Comparison of ENCODE assay signal across 1 cellular context in the genomic region with DNA sequence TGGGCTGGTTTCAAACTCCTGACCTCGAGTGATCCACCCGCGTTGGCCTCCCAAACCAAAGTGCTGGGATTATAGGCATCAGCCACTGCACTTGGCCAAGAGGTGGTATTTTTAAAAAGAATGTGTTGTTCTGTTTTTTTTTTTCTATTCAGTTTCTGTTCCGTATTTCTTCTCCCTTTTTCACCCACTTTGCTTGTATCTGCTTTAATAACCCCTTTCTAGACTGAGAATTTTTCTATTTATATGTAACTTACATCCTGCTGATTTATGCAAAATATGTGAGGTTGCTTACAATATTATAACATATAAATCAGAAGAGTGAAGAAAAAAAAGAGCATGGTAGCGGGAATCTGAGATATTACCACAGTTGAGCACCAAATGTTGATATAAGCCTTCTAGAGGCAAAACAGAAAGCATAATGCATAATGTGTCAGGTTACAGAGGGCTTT.
TF ChIP-seq lines count a peak whose summit lies in the region.

No MANE protein-coding gene starts in this region.

TF ChIP-seq in GM12878, 131 proteins besides CTCF, POLR2A, EP300 and RAD21 (continued from another document and continues in another):
- no peak for TF ChIP-seq CUX1 (IDR thresholded peaks at IDR 0.05; ENCODE audit: insufficient replicate concordance, low read depth, low read length)
- no peak for TF ChIP-seq ZNF622 (IDR thresholded peaks at IDR 0.05)
- TF ChIP-seq RFX5 (IDR thresholded peaks at IDR 0.05; ENCODE audit: low read depth, low read length): no peak
- TF ChIP-seq, protein P1, sequence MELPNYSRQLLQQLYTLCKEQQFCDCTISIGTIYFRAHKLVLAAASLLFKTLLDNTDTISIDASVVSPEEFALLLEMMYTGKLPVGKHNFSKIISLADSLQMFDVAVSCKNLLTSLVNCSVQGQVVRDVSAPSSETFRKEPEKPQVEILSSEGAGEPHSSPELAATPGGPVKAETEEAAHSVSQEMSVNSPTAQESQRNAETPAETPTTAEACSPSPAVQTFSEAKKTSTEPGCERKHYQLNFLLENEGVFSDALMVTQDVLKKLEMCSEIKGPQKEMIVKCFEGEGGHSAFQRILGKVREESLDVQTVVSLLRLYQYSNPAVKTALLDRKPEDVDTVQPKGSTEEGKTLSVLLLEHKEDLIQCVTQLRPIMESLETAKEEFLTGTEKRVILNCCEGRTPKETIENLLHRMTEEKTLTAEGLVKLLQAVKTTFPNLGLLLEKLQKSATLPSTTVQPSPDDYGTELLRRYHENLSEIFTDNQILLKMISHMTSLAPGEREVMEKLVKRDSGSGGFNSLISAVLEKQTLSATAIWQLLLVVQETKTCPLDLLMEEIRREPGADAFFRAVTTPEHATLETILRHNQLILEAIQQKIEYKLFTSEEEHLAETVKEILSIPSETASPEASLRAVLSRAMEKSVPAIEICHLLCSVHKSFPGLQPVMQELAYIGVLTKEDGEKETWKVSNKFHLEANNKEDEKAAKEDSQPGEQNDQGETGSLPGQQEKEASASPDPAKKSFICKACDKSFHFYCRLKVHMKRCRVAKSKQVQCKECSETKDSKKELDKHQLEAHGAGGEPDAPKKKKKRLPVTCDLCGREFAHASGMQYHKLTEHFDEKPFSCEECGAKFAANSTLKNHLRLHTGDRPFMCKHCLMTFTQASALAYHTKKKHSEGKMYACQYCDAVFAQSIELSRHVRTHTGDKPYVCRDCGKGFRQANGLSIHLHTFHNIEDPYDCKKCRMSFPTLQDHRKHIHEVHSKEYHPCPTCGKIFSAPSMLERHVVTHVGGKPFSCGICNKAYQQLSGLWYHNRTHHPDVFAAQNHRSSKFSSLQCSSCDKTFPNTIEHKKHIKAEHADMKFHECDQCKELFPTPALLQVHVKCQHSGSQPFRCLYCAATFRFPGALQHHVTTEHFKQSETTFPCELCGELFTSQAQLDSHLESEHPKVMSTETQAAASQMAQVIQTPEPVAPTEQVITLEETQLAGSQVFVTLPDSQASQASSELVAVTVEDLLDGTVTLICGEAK (IDR thresholded peaks at IDR 0.05; ENCODE audit: borderline replicate concordance): no peak
- no peak for TF ChIP-seq TAF1 (IDR thresholded peaks at IDR 0.05; ENCODE audit: borderline replicate concordance, low read depth, low read length)
- TF ChIP-seq NR2C1 (IDR thresholded peaks at IDR 0.05): no peak
- TF ChIP-seq GATAD2B (conservative IDR thresholded peaks at IDR 0.05; ENCODE audit: low read depth): no peak
- TF ChIP-seq ZNF687 (IDR thresholded peaks at IDR 0.05): no peak
- peak; percentile 93 for TF ChIP-seq SPI1 (IDR thresholded peaks at IDR 0.05; ENCODE audit: borderline replicate concordance, insufficient read depth, low read depth, low read length)
- no peak for TF ChIP-seq SMARCA5 (IDR thresholded peaks at IDR 0.05)
- TF ChIP-seq NFIC (IDR thresholded peaks at IDR 0.05; ENCODE audit: low read depth, low read length): peak; percentile 92
- TF ChIP-seq, protein P2, sequence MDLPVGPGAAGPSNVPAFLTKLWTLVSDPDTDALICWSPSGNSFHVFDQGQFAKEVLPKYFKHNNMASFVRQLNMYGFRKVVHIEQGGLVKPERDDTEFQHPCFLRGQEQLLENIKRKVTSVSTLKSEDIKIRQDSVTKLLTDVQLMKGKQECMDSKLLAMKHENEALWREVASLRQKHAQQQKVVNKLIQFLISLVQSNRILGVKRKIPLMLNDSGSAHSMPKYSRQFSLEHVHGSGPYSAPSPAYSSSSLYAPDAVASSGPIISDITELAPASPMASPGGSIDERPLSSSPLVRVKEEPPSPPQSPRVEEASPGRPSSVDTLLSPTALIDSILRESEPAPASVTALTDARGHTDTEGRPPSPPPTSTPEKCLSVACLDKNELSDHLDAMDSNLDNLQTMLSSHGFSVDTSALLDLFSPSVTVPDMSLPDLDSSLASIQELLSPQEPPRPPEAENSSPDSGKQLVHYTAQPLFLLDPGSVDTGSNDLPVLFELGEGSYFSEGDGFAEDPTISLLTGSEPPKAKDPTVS (IDR thresholded peaks at IDR 0.05; ENCODE audit: low read depth, low read length): no peak
- no peak for TF ChIP-seq FOS (IDR thresholded peaks at IDR 0.05; ENCODE audit: borderline replicate concordance, extremely low read depth, insufficient read length)
- peak; percentile 96 for TF ChIP-seq ZNF384 (IDR thresholded peaks at IDR 0.05; ENCODE audit: borderline replicate concordance, low read depth, low read length)
- peak; percentile 94 for TF ChIP-seq MEF2A (IDR thresholded peaks at IDR 0.05; ENCODE audit: insufficient read depth, low read depth, low read length)
- TF ChIP-seq NR2C2 (IDR thresholded peaks at IDR 0.05; ENCODE audit: borderline replicate concordance, control insufficient read depth, insufficient read length, low read depth): no peak
- TF ChIP-seq STAT1 (conservative IDR thresholded peaks at IDR 0.05): no peak
- TF ChIP-seq ZNF207 (IDR thresholded peaks at IDR 0.05; ENCODE audit: borderline replicate concordance): no peak
- TF ChIP-seq, protein P3, sequence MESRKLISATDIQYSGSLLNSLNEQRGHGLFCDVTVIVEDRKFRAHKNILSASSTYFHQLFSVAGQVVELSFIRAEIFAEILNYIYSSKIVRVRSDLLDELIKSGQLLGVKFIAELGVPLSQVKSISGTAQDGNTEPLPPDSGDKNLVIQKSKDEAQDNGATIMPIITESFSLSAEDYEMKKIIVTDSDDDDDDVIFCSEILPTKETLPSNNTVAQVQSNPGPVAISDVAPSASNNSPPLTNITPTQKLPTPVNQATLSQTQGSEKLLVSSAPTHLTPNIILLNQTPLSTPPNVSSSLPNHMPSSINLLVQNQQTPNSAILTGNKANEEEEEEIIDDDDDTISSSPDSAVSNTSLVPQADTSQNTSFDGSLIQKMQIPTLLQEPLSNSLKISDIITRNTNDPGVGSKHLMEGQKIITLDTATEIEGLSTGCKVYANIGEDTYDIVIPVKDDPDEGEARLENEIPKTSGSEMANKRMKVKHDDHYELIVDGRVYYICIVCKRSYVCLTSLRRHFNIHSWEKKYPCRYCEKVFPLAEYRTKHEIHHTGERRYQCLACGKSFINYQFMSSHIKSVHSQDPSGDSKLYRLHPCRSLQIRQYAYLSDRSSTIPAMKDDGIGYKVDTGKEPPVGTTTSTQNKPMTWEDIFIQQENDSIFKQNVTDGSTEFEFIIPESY (IDR thresholded peaks at IDR 0.05): no peak
- TF ChIP-seq IKZF1 (conservative IDR thresholded peaks at IDR 0.05): no peak; the same call in 1 of the 2 replicates
- TF ChIP-seq TARDBP (IDR thresholded peaks at IDR 0.05; ENCODE audit: borderline replicate concordance): no peak
- no peak for TF ChIP-seq ELK1 (IDR thresholded peaks at IDR 0.05; ENCODE audit: low read depth, low read length)
- TF ChIP-seq IRF4 (IDR thresholded peaks at IDR 0.05; ENCODE audit: low read depth, low read length): peak; percentile 88
- TF ChIP-seq ZBTB11 (CRISPR knock-in tag; IDR thresholded peaks at IDR 0.05): no peak
- no peak for TF ChIP-seq ESRRA (IDR thresholded peaks at IDR 0.05; ENCODE audit: low read length)
- TF ChIP-seq LARP7 (IDR thresholded peaks at IDR 0.05): no peak
- TF ChIP-seq IKZF2 (IDR thresholded peaks at IDR 0.05): peak; percentile 86 to 87
- no peak for TF ChIP-seq CBX3 (IDR thresholded peaks at IDR 0.05; ENCODE audit: borderline replicate concordance, low read depth)
- no peak for TF ChIP-seq SMAD1 (IDR thresholded peaks at IDR 0.05; ENCODE audit: low read depth, partially characterized antibody)
- TF ChIP-seq NRF1 (conservative IDR thresholded peaks at IDR 0.05; ENCODE audit: low read depth, low read length): no peak
- TF ChIP-seq MTA3 (IDR thresholded peaks at IDR 0.05; ENCODE audit: borderline replicate concordance, low read length): no peak
